In the genomic region with DNA sequence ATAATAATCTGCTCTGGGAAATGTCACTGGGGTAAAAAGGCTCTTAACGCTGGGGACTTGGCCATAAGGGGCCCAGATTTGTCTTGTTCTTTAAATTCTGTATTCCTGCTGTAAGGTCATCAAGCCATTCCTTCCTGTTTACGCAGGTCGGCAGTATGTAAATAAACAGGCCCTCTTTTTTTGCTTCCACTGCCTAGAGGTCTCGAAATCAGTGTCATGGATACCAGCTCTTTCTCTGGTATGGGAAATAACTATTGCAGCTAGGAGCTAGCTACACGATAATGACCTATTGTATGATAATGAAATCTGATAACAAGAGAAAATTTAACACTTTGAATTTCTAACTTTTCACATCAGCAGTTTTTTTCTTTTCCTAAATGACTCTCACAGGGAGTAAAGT, we compare ENCODE assay signal across 16 cellular contexts.
"Had no signal": no experiment of that assay in that cellular context is flagged by ENCODE, and none has a peak within 500 bp of the region (broad histone marks: within the 10 kb centered on the region; RNA-seq: fewer than 3 reads in every experiment).

No MANE protein-coding gene starts in this region.

- DNase-seq: activated CD4-positive, alpha-beta memory T cell treated with anti-CD3 and anti-CD28 coated beads, Interleukin-2, amount 10 ng/mL, durations not matched to agents 7 days and 5 days; activated CD4-positive, alpha-beta T cell treated with anti-CD3 and anti-CD28 coated beads, Interleukin-2, amount 10 ng/mL, durations not matched to agents 24 days and 14 days; activated effector memory CD4-positive, alpha-beta T cell treated with Interleukin-2 at 50 U/mL for 16 hours; activated naive CD4-positive, alpha-beta T cell treated with anti-CD3 and anti-CD28 coated beads for 36 hours; activated naive CD8-positive, alpha-beta T cell treated with anti-CD3 and anti-CD28 coated beads, Interleukin-2, amount 10 ng/mL, durations not matched to agents 7 days and 5 days; activated T-cell treated with anti-CD3 and anti-CD28 coated beads, Interleukin-2, amount 50 U/mL, for 72 hours; amniotic stem cell; heart right ventricle; left colon; naive thymus-derived CD4-positive, alpha-beta T cell; right cardiac atrium; stimulated activated CD4-positive, alpha-beta T cell treated with anti-CD3 and anti-CD28 coated beads, Interleukin-1b, Interleukin-23, amount 100 ng/mL, for 48 hours; substantia nigra; thyroid gland had no signal

- H3K9me3 ChIP-seq: heart right ventricle, thyroid gland had no signal

- H3K4me3 ChIP-seq: heart right ventricle, neural progenitor cell, thyroid gland had no signal

- H3K27ac ChIP-seq: heart right ventricle, neural progenitor cell had no signal

- H3K36me3 ChIP-seq: heart right ventricle, neural progenitor cell, thyroid gland had no signal

- H3K9ac ChIP-seq: neural progenitor cell had no signal

- ATAC-seq: activated CD4-positive, CD25-positive, alpha-beta regulatory T cell treated with anti-CD3 and anti-CD28 coated beads, Interleukin-2, amount 50 U/mL, for 24 hours; activated T-cell treated with anti-CD3 and anti-CD28 coated beads, Interleukin-2, amount 50 U/mL, for 72 hours; heart right ventricle; left colon; naive thymus-derived CD4-positive, alpha-beta T cell; right cardiac atrium had no signal

- H2AFZ ChIP-seq: neural progenitor cell had no signal

- H3K4me2 ChIP-seq: neural progenitor cell had no signal

- H3K27me3 ChIP-seq: neural progenitor cell, thyroid gland had no signal
